ENCODE assay signal across 20 cellular contexts in the genomic region with DNA sequence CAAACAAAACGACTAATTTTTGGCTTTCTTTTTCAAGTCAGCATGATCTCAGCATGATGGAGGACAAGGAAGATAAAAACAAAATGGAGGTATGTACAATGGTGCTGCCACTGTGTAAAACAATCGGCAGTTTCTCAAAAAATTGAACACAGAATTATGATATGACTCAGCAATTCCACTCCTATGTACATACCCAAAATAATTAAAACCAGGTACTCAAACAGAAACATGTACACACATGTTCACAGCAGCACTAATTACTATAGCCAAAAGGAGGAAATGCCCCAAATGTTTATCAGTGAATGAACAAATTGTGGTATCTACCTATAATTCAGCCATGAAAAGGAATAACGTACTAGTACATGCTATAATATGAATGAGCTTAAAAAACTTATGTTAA.
"Had no signal": no experiment of that assay in that cellular context is flagged by ENCODE, and none has a peak within 500 bp of the region (broad histone marks: within the 10 kb centered on the region; RNA-seq: fewer than 3 reads in every experiment).

No MANE protein-coding gene starts in this region.

- H3K36me3 ChIP-seq: esophagus muscularis mucosa, heart left ventricle, ovary, stomach, suprapubic skin had no signal

- DNase-seq: activated CD4-positive, alpha-beta memory T cell treated with anti-CD3 and anti-CD28 coated beads, Interleukin-2, amount 10 ng/mL, durations not matched to agents 7 days and 5 days; activated CD4-positive, alpha-beta T cell treated with anti-CD3 and anti-CD28 coated beads for 48 hours; activated CD4-positive, CD25-positive, alpha-beta regulatory T cell; activated gamma-delta T cell; activated naive CD4-positive, alpha-beta T cell treated with anti-CD3 and anti-CD28 coated beads, Interleukin-2, amount 50 U/mL, for 16 hours; activated naive CD8-positive, alpha-beta T cell treated with anti-CD3 and anti-CD28 coated beads, Interleukin-2, amount 50 U/mL, for 24 hours; effector CD4-positive, alpha-beta T cell; heart left ventricle; left ventricle myocardium superior; midbrain; natural killer cell; ovary; right cardiac atrium; stimulated activated CD4-positive, alpha-beta T cell treated with anti-CD3 and anti-CD28 coated beads, Interleukin-1b, Interleukin-23, amount 100 ng/mL, for 48 hours; stomach; T-helper 17 cell had no signal

- ATAC-seq: activated naive CD8-positive, alpha-beta T cell treated with anti-CD3 and anti-CD28 coated beads, Interleukin-2, amount 50 U/mL, for 24 hours; heart left ventricle; left ventricle myocardium superior; natural killer cell; right cardiac atrium; stimulated activated memory B cell treated with anti-CD40 and anti-IgM and Interleukin-4, amounts not matched to agents 10 μg/mL and 1 μg/mL and 100 μg/mL, for 72 hours; T-helper 17 cell had no signal

- H3K4me3 ChIP-seq: esophagus muscularis mucosa, heart left ventricle, ovary, stomach, suprapubic skin, tibial nerve had no signal

- H3K27ac ChIP-seq: esophagus muscularis mucosa, heart left ventricle, ovary, stomach, suprapubic skin, tibial nerve had no signal

- H3K9me3 ChIP-seq: esophagus muscularis mucosa, ovary, stomach, suprapubic skin, tibial nerve had no signal

- H3K4me1 ChIP-seq: suprapubic skin had no signal

- H3K27me3 ChIP-seq: esophagus muscularis mucosa, heart left ventricle, ovary, stomach, suprapubic skin, tibial nerve had no signal
